In genomic region chr19:45717983-45718650, GRCh38 we compare ENCODE assay signal across 6 cellular contexts.
DNase-seq lines count a peak whose midpoint lies in the region; ATAC-seq lines count a peak whose summit lies in the region.

No MANE protein-coding gene starts in this region.

- no peaks in the 10 kb centered on the region for H3K36me3 ChIP-seq in mucosa of stomach (ENCODE audit: control insufficient read depth, insufficient read depth, low read length)

- H3K9ac ChIP-seq in mucosa of stomach (ENCODE audit: low read length), result peak overlapping the region; percentile 93

- DNase-seq in amniotic epithelial cell (ENCODE audit: low read depth) (peak; percentile 39), SHP77 (lab: John Stamatoyannopoulos, UW) (no peak)

- H3K4me1 ChIP-seq in mucosa of stomach (ENCODE audit: control insufficient read depth, insufficient read depth, low read length), result peaks cover 20% of the 10 kb centered on the region

- H3K9me3 ChIP-seq in mucosa of stomach (ENCODE audit: control insufficient read depth, low read length), result no peaks in the 10 kb centered on the region

- no peak for ATAC-seq in GM19023 (IDR thresholded peaks at IDR 0.05; ENCODE audit: unreplicated experiment)
- ATAC-seq in GM18520 (IDR thresholded peaks at IDR 0.05; ENCODE audit: unreplicated experiment), result no peak

- H3K4me3 ChIP-seq in GM08714 (ENCODE audit: low read length) (peak overlapping the region; percentile 59; the same call in 1 of the 2 replicates), mucosa of stomach (ENCODE audit: low read length) (peak overlapping the region; percentile 91)

- H3K27me3 ChIP-seq in mucosa of stomach (ENCODE audit: control insufficient read depth, insufficient read depth, low read length), result no peaks in the 10 kb centered on the region
